In genomic region chr17:4590042-4590441, GRCh38 we compare ENCODE assay signal across 6 cellular contexts. TPM values are rescaled to one million over a fixed set of nuclear protein-coding genes. Genes with fewer than 3 reads are reported as not detected.
"Had no signal": no experiment of that assay in that cellular context is flagged by ENCODE, and none has a peak within 500 bp of the region (broad histone marks: within the 10 kb centered on the region; RNA-seq: fewer than 3 reads in every experiment).

No MANE protein-coding gene starts in this region.

RNA-seq across cellular contexts. Expression of gene SMTNL2, which starts 5.7 kb away (rescaled TPM):
- total RNA-seq: HT-29, LHCN-M2, MCF 10A, OCI-LY7, PC-3, SJCRH30 had no signal

RNA-seq across cellular contexts. Expression of gene GGT6, which starts 29.7 kb away (rescaled TPM):
- total RNA-seq: LHCN-M2, MCF 10A, OCI-LY7, PC-3, SJCRH30 had no signal

RNA-seq across cellular contexts. Expression of gene ALOX15, which starts 51.4 kb away (rescaled TPM):
- total RNA-seq: LHCN-M2, MCF 10A, PC-3 had no signal
